Comparison of ENCODE assay signal across 27 cellular contexts in the genomic region with DNA sequence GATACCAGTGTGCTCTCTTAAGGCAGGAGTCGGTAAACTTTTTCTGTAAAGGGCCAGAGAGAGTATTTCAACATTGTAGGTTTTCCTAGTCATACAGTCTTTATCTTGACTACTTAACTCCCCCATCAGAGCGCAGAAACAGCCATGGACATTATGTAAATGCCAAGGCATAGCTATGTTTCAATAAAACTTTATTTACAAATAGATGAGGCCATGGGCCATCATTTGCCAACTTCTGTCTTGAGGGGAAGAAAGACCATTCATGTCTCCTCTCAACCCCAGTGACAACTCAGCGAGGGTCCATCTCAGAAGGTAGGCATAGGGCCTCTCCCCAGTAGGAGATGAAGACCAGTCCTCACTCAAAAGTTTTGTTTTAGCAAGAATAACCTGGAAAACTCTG.
"Had no signal": no experiment of that assay in that cellular context is flagged by ENCODE, and none has a peak within 500 bp of the region (broad histone marks: within the 10 kb centered on the region; RNA-seq: fewer than 3 reads in every experiment).

No MANE protein-coding gene starts in this region.

- H3K9me3 ChIP-seq: colonic mucosa, esophagus squamous epithelium, gastrocnemius medialis, gastroesophageal sphincter, heart left ventricle, heart right ventricle had no signal

- H3K79me2 ChIP-seq: hepatocyte had no signal

- H3K4me3 Mint-ChIP-seq: dendritic cell treated with granulocyte-macrophage colony-stimulating factor and Interleukin-4, amounts not matched to agents 40 ng/mL and 50 ng/mL, for 4 days; effector memory CD8-positive, alpha-beta T cell; endodermal cell had no signal

- FAIRE-seq: endometrium, endothelial cell of umbilical vein had no signal

- H3K4me3 ChIP-seq: colonic mucosa, coronary artery, dorsolateral prefrontal cortex, esophagus squamous epithelium, gastrocnemius medialis, gastroesophageal sphincter, heart left ventricle, heart right ventricle, hepatocyte had no signal

- H3K27me3 Mint-ChIP-seq: dendritic cell treated with granulocyte-macrophage colony-stimulating factor and Interleukin-4, amounts not matched to agents 40 ng/mL and 50 ng/mL, for 4 days; effector memory CD8-positive, alpha-beta T cell had no signal

- H2AFZ ChIP-seq: hepatocyte had no signal

- H3K9me3 Mint-ChIP-seq: dendritic cell treated with granulocyte-macrophage colony-stimulating factor and Interleukin-4, amounts not matched to agents 40 ng/mL and 50 ng/mL, for 4 days; effector memory CD8-positive, alpha-beta T cell had no signal

- H3K27ac Mint-ChIP-seq: dendritic cell treated with granulocyte-macrophage colony-stimulating factor and Interleukin-4, amounts not matched to agents 40 ng/mL and 50 ng/mL, for 4 days; effector memory CD8-positive, alpha-beta T cell; endodermal cell had no signal

- H3K27ac ChIP-seq: colonic mucosa, coronary artery, dorsolateral prefrontal cortex, epithelial cell of prostate, esophagus squamous epithelium, foreskin keratinocyte, gastrocnemius medialis, gastroesophageal sphincter, heart left ventricle, heart right ventricle, hepatocyte had no signal

- H3K4me1 ChIP-seq: colonic mucosa, esophagus squamous epithelium, foreskin keratinocyte, gastrocnemius medialis, gastroesophageal sphincter, heart left ventricle, heart right ventricle had no signal

- H3K27me3 ChIP-seq: colonic mucosa, dorsolateral prefrontal cortex, esophagus squamous epithelium, foreskin keratinocyte, gastrocnemius medialis, gastroesophageal sphincter, heart left ventricle, heart right ventricle, hepatocyte had no signal

- DNase-seq: colonic mucosa; cortex of kidney; dermis blood vessel endothelial cell; dorsolateral prefrontal cortex; effector CD4-positive, alpha-beta T cell; effector CD8-positive, alpha-beta T cell; effector memory CD4-positive, alpha-beta T cell; effector memory CD8-positive, alpha-beta T cell; endodermal cell; erythroblast; esophagus squamous epithelium; foreskin fibroblast; foreskin keratinocyte; foreskin melanocyte; gastrocnemius medialis; glutamatergic neuron; head of caudate nucleus; heart left ventricle; heart right ventricle had no signal

- ATAC-seq: effector memory CD8-positive, alpha-beta T cell; esophagus mucosa; foreskin keratinocyte; gastrocnemius medialis; gastroesophageal sphincter; heart left ventricle; heart right ventricle had no signal

- H3K4me2 ChIP-seq: hepatocyte had no signal

- H3K36me3 ChIP-seq: colonic mucosa, esophagus squamous epithelium, gastrocnemius medialis, gastroesophageal sphincter, heart left ventricle, heart right ventricle had no signal
